ENCODE assay signal across 1 cellular context in the genomic region with DNA sequence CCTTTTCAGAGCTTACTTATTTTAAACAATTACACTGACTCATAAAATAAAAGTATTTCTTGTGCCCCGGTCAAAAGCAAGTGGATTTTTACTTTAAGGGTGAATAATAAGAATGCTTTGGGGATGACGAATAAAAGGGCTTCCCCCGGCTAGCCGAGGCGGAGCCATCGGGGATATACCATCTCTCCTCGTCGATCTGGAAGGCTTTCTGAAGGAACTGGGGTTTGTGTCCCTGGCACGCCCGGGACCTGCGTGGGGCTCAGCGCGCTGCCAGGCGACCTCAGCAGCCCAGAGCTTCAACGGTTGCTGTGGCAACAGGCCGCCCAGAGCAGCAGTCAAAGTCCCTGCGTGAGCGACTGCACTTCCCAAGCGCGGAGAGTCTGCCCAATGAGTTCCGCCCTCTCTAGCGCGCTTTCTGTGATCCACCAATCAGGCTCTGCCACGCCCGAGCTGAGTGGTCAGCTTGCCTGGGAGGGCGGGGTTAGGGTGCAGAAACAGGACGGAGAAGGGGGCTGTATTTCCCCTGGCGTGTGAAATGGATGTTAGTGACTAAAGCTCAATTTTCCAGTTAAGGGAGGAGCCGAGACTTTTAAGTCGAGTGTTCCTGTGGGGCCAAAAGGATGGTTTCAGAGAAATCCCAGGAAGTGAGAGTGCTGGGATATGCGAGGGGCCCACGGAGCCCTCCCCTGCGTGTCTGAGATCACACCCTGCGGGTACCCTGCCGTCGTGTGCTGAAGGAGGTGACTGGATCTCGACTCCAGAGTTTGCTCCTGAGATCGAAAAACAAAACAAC.
TF ChIP-seq lines count a peak whose summit lies in the region.

No MANE protein-coding gene starts in this region.

TF ChIP-seq in K562, 482 proteins besides CTCF, POLR2A, EP300 and RAD21 (continued from another document and continues in another):
- peak; percentile 54; the same call in 1 of the 2 replicates for TF ChIP-seq PML (IDR thresholded peaks at IDR 0.05; ENCODE audit: low read length)
- no peak for TF ChIP-seq SLC30A9 (CRISPR knock-in tag; IDR thresholded peaks at IDR 0.05)
- TF ChIP-seq ZNF165 (CRISPR knock-in tag; IDR thresholded peaks at IDR 0.05; ENCODE audit: borderline replicate concordance), result no peak
- TF ChIP-seq ZC3H8 (IDR thresholded peaks at IDR 0.05), result no peak
- peak; percentile 37 for TF ChIP-seq KDM5B (IDR thresholded peaks at IDR 0.05; ENCODE audit: insufficient replicate concordance, low read depth, low read length)
- no peak for TF ChIP-seq HDAC6 (IDR thresholded peaks at IDR 0.05; ENCODE audit: low read depth, low read length)
- no peak for TF ChIP-seq CEBPB (tag; IDR thresholded peaks at IDR 0.05)
- TF ChIP-seq SMAD3 (CRISPR knock-in tag; conservative IDR thresholded peaks at IDR 0.05), result no peak
- no peak for TF ChIP-seq CBFB (CRISPR knock-in tag; IDR thresholded peaks at IDR 0.05)
- no peak for TF ChIP-seq NR3C1 (CRISPR knock-in tag; IDR thresholded peaks at IDR 0.05)
- TF ChIP-seq HMG20A (CRISPR knock-in tag; conservative IDR thresholded peaks at IDR 0.05), result no peak
- TF ChIP-seq, protein P1, sequence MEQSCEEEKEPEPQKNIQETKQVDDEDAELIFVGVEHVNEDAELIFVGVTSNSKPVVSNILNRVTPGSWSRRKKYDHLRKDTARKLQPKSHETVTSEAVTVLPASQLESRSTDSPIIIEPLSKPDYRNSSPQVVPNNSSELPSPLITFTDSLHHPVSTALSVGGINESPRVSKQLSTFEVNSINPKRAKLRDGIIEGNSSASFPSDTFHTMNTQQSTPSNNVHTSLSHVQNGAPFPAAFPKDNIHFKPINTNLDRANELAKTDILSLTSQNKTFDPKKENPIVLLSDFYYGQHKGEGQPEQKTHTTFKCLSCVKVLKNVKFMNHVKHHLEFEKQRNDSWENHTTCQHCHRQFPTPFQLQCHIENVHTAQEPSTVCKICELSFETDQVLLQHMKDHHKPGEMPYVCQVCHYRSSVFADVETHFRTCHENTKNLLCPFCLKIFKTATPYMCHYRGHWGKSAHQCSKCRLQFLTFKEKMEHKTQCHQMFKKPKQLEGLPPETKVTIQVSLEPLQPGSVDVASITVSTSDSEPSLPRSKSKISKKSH (CRISPR knock-in tag; IDR thresholded peaks at IDR 0.05), result no peak
- TF ChIP-seq MYBL2 (IDR thresholded peaks at IDR 0.05; ENCODE audit: low read depth), result no peak
- TF ChIP-seq MYBL2 (CRISPR knock-in tag; IDR thresholded peaks at IDR 0.05; ENCODE audit: borderline replicate concordance), result no peak
- TF ChIP-seq ZKSCAN1 (IDR thresholded peaks at IDR 0.05; ENCODE audit: low read depth, low read length), result no peak
- no peak for TF ChIP-seq TCF7L2 (IDR thresholded peaks at IDR 0.05; ENCODE audit: low read depth, low read length)
- TF ChIP-seq JUNB (CRISPR knock-in tag; conservative IDR thresholded peaks at IDR 0.05), result no peak
- peak; percentile 72; the same call in 1 of the 2 replicates for TF ChIP-seq ZBTB7A (IDR thresholded peaks at IDR 0.05; ENCODE audit: borderline replicate concordance, control insufficient read depth, low read depth, low read length)
- no peak for TF ChIP-seq CGGBP1 (CRISPR knock-in tag; IDR thresholded peaks at IDR 0.05)
- no peak for TF ChIP-seq CCAR2 (IDR thresholded peaks at IDR 0.05; ENCODE audit: low read depth, low read length)
- no peak for TF ChIP-seq U2AF1 (optimal IDR thresholded peaks at IDR 0.05; ENCODE audit: low read depth, low read length)
- TF ChIP-seq ARID1B (IDR thresholded peaks at IDR 0.05), result 0 out of 2 replicates have a peak, but pooled peaks have one; percentile 6
- TF ChIP-seq HMGXB4 (CRISPR knock-in tag; IDR thresholded peaks at IDR 0.05), result no peak
- no peak for TF ChIP-seq ZBTB33 (CRISPR knock-in tag; IDR thresholded peaks at IDR 0.05)
- no peak for TF ChIP-seq NR4A1 (CRISPR knock-in tag; IDR thresholded peaks at IDR 0.05)
- no peak for TF ChIP-seq NR4A1 (tag; IDR thresholded peaks at IDR 0.05)
- TF ChIP-seq ESRRB (CRISPR knock-in tag; IDR thresholded peaks at IDR 0.05; ENCODE audit: borderline replicate concordance), result no peak
- no peak for TF ChIP-seq STAG1 (CRISPR knock-in tag; IDR thresholded peaks at IDR 0.05; ENCODE audit: borderline replicate concordance)
- peak; percentile 91 for TF ChIP-seq ATF7 (IDR thresholded peaks at IDR 0.05)
- TF ChIP-seq TFAM (CRISPR knock-in tag; conservative IDR thresholded peaks at IDR 0.05), result no peak
- TF ChIP-seq, protein P2, sequence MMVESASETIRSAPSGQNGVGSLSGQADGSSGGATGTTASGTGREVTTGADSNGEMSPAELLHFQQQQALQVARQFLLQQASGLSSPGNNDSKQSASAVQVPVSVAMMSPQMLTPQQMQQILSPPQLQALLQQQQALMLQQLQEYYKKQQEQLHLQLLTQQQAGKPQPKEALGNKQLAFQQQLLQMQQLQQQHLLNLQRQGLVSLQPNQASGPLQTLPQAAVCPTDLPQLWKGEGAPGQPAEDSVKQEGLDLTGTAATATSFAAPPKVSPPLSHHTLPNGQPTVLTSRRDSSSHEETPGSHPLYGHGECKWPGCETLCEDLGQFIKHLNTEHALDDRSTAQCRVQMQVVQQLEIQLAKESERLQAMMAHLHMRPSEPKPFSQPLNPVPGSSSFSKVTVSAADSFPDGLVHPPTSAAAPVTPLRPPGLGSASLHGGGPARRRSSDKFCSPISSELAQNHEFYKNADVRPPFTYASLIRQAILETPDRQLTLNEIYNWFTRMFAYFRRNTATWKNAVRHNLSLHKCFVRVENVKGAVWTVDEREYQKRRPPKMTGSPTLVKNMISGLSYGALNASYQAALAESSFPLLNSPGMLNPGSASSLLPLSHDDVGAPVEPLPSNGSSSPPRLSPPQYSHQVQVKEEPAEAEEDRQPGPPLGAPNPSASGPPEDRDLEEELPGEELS (CRISPR knock-in tag; IDR thresholded peaks at IDR 0.05; ENCODE audit: borderline replicate concordance), result no peak
- TF ChIP-seq MBD1 (CRISPR knock-in tag; IDR thresholded peaks at IDR 0.05), result no peak
- TF ChIP-seq ZNF668 (CRISPR knock-in tag; IDR thresholded peaks at IDR 0.05), result 0 out of 2 replicates have a peak, but pooled peaks have one; percentile 51
- TF ChIP-seq KDM2B (CRISPR knock-in tag; IDR thresholded peaks at IDR 0.05), result no peak
- TF ChIP-seq PTBP1 (IDR thresholded peaks at IDR 0.05; ENCODE audit: low read depth, low read length), result no peak
- TF ChIP-seq TARDBP (IDR thresholded peaks at IDR 0.05), result peak; percentile 13; the same call in 1 of the 2 replicates
- TF ChIP-seq ZNF263 (CRISPR knock-in tag; IDR thresholded peaks at IDR 0.05; ENCODE audit: borderline replicate concordance), result no peak
- no peak for TF ChIP-seq HINFP (tag; conservative IDR thresholded peaks at IDR 0.05; ENCODE audit: low read depth)
- no peak for TF ChIP-seq POLR3A (IDR thresholded peaks at IDR 0.05; ENCODE audit: borderline replicate concordance, extremely low read depth, insufficient read depth, insufficient read length)
- TF ChIP-seq ZNF212 (CRISPR knock-in tag; IDR thresholded peaks at IDR 0.05), result no peak
- TF ChIP-seq RFX1 (IDR thresholded peaks at IDR 0.05), result peak; percentile 98
- TF ChIP-seq NEUROD1 (IDR thresholded peaks at IDR 0.05; ENCODE audit: borderline replicate concordance, low read depth, low read length, partially characterized antibody), result peak; percentile 90
- TF ChIP-seq, protein P3, sequence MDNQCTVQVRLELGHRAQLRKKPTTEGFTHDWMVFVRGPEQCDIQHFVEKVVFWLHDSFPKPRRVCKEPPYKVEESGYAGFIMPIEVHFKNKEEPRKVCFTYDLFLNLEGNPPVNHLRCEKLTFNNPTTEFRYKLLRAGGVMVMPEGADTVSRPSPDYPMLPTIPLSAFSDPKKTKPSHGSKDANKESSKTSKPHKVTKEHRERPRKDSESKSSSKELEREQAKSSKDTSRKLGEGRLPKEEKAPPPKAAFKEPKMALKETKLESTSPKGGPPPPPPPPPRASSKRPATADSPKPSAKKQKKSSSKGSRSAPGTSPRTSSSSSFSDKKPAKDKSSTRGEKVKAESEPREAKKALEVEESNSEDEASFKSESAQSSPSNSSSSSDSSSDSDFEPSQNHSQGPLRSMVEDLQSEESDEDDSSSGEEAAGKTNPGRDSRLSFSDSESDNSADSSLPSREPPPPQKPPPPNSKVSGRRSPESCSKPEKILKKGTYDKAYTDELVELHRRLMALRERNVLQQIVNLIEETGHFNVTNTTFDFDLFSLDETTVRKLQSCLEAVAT (IDR thresholded peaks at IDR 0.05), result no peak
- no peak for TF ChIP-seq MCM7 (IDR thresholded peaks at IDR 0.05)
- TF ChIP-seq, protein P4, sequence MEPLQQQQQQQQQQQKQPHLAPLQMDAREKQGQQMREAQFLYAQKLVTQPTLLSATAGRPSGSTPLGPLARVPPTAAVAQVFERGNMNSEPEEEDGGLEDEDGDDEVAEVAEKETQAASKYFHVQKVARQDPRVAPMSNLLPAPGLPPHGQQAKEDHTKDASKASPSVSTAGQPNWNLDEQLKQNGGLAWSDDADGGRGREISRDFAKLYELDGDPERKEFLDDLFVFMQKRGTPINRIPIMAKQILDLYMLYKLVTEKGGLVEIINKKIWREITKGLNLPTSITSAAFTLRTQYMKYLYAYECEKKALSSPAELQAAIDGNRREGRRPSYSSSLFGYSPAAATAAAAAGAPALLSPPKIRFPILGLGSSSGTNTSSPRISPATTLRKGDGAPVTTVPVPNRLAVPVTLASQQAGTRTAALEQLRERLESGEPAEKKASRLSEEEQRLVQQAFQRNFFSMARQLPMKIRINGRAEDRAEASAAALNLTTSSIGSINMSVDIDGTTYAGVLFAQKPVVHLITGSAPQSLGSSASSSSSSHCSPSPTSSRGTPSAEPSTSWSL (CRISPR knock-in tag; IDR thresholded peaks at IDR 0.05; ENCODE audit: borderline replicate concordance), result no peak
- peak; percentile 60 for TF ChIP-seq SP2 (IDR thresholded peaks at IDR 0.05; ENCODE audit: extremely low read depth, low read depth, low read length, poor library complexity, severe bottlenecking)
- TF ChIP-seq KLF1 (tag; IDR thresholded peaks at IDR 0.05), result no peak
- TF ChIP-seq ZNF644 (tag; IDR thresholded peaks at IDR 0.05; ENCODE audit: low read depth), result no peak
- TF ChIP-seq, protein P5, sequence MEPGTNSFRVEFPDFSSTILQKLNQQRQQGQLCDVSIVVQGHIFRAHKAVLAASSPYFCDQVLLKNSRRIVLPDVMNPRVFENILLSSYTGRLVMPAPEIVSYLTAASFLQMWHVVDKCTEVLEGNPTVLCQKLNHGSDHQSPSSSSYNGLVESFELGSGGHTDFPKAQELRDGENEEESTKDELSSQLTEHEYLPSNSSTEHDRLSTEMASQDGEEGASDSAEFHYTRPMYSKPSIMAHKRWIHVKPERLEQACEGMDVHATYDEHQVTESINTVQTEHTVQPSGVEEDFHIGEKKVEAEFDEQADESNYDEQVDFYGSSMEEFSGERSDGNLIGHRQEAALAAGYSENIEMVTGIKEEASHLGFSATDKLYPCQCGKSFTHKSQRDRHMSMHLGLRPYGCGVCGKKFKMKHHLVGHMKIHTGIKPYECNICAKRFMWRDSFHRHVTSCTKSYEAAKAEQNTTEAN (CRISPR knock-in tag; IDR thresholded peaks at IDR 0.05), result no peak
